ENCODE assay signal across 9 cellular contexts in the genomic region with DNA sequence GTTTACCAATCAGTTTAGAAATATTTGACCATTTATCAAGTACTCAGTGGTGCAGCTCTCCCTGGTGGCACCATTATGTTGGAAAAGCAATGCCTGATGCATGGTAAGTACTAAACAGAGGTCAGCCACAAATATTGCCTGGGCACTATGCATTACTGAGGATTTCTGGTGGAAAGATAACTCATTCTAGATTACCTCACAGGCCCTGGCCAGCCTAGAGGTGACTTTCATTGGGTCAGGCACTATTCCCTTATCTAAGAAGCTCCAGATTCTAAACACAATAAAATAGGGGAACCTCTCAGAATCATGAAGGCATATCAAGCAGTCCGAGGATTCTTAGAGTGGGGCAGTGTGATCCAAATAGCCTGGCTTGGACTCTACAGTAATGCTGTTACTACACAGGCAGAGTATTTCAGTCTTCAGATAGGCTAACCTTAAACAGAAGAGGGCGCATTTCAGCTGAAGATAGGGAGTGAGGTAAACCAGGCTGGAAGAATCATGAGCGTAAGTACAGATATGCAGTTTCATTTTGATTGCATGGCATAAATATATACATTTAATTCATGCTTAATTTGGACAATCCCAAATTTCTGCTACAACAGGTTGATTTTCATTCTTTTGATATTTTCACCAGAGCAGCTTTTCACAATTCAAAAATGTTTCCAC. TPM values are rescaled to one million over a fixed set of nuclear protein-coding genes. Genes with fewer than 3 reads are reported as not detected.
DNase-seq lines count a peak whose midpoint lies in the region; ATAC-seq and TF ChIP-seq lines count a peak whose summit lies in the region.
"Had no signal": no experiment of that assay in that cellular context is flagged by ENCODE, and none has a peak within 500 bp of the region (broad histone marks: within the 10 kb centered on the region; RNA-seq: fewer than 3 reads in every experiment).

No MANE protein-coding gene starts in this region.

- peak; percentile 61 for TF ChIP-seq RAD21 in Ishikawa (IDR thresholded peaks at IDR 0.05; ENCODE audit: low read depth)

- no peak overlapping the region for H3K4me3 Mint-ChIP-seq in GM23338

- H3K9me3 Mint-ChIP-seq in GM23338 = peaks cover 4% of the 10 kb centered on the region; the same call in 2 of the 3 replicates

- no peaks in the 10 kb centered on the region for H3K27me3 Mint-ChIP-seq in GM23338 (ENCODE audit: insufficient read depth, low read depth, poor library complexity)

- no peak overlapping the region for H3K4me2 ChIP-seq in GM23338

- H3K36me3 ChIP-seq in GM23338 (ENCODE audit: insufficient read depth) = no peaks in the 10 kb centered on the region

- no peak for TF ChIP-seq EP300 in Ishikawa (IDR thresholded peaks at IDR 0.05; ENCODE audit: borderline replicate concordance)

- no peaks in the 10 kb centered on the region for H3K79me2 ChIP-seq in GM23338 (replicated peaks; ENCODE audit: insufficient read depth)

- H2AFZ ChIP-seq in GM23338 = no peak overlapping the region

- ATAC-seq in GM23338 = peak; percentile 93

- DNase-seq in NCI-H2081 (lab: John Stamatoyannopoulos, UW) = peak; percentile 13 to 49
- DNase-seq in NCI-H2081 treated with DMSO at 0.1 percent for 48 hours (lab: John Stamatoyannopoulos, UW) = no peak
- peak; percentile 66 for DNase-seq in GM23338 (ENCODE audit: low spot score)
- peak; percentile 48 for DNase-seq in SKM-1 (lab: John Stamatoyannopoulos, UW; ENCODE audit: unreplicated experiment)
- DNase-seq in iPS DF 4.7 (ENCODE audit: extremely low read depth, low spot score) = peak; percentile 16
- DNase-seq in stimulated activated CD4-positive, alpha-beta T cell treated with anti-CD3 and anti-CD28 coated beads, Interleukin-4, amount 100 ng/mL, for 24 hours = no peak
- no peak for DNase-seq in activated CD8-positive, alpha-beta memory T cell treated with anti-CD3 and anti-CD28 coated beads for 24 hours

- H3K4me3 ChIP-seq in GM23338 = no peak overlapping the region

- no peaks in the 10 kb centered on the region for H4K20me1 ChIP-seq in GM23338 (replicated peaks; ENCODE audit: insufficient read depth)

- H3K9me2 ChIP-seq in GM23338 (ENCODE audit: insufficient read depth) = no peaks in the 10 kb centered on the region

- H3K27me3 ChIP-seq in GM23338 (ENCODE audit: insufficient read depth) = no peaks in the 10 kb centered on the region

- peak; percentile 65 to 74 for TF ChIP-seq CTCF in GM23338 (conservative IDR thresholded peaks at IDR 0.05; ENCODE audit: low read depth in 2 of 2)

- H3K4me1 Mint-ChIP-seq in GM23338 = no peaks in the 10 kb centered on the region

- H3K4me1 ChIP-seq in GM23338 (ENCODE audit: insufficient read depth) = no peaks in the 10 kb centered on the region

- no peaks in the 10 kb centered on the region for H3F3A ChIP-seq in GM23338 (replicated peaks; ENCODE audit: low read depth)

- H3K27ac Mint-ChIP-seq in GM23338 = no peak overlapping the region

- no peaks in the 10 kb centered on the region for H3K36me3 Mint-ChIP-seq in GM23338 (ENCODE audit: low read depth)

- H3K27ac ChIP-seq in GM23338 (ENCODE audit: low read depth) = no peak overlapping the region

TF ChIP-seq in GM23338, 12 proteins besides CTCF, POLR2A, EP300 and RAD21 (continues in another document):
- TF ChIP-seq CREB1 (CRISPR knock-in tag; IDR thresholded peaks at IDR 0.05; ENCODE audit: low read depth) (no peak), NANOG (IDR thresholded peaks at IDR 0.05; ENCODE audit: borderline replicate concordance) (no peak), ZNF114 (CRISPR knock-in tag; IDR thresholded peaks at IDR 0.05) (no peak), JUNB (IDR thresholded peaks at IDR 0.05; ENCODE audit: unreplicated experiment) (no peak), EZH2phosphoT487 (IDR thresholded peaks at IDR 0.05; ENCODE audit: unreplicated experiment) (no peak), ZNF331 (CRISPR knock-in tag; IDR thresholded peaks at IDR 0.05; ENCODE audit: low read depth) (no peak), POLR2AphosphoS5 (IDR thresholded peaks at IDR 0.05; ENCODE audit: low read depth) (no peak), EZH2 (IDR thresholded peaks at IDR 0.05; ENCODE audit: low read depth, unreplicated experiment) (no peak)
- TF ChIP-seq, protein P1, sequence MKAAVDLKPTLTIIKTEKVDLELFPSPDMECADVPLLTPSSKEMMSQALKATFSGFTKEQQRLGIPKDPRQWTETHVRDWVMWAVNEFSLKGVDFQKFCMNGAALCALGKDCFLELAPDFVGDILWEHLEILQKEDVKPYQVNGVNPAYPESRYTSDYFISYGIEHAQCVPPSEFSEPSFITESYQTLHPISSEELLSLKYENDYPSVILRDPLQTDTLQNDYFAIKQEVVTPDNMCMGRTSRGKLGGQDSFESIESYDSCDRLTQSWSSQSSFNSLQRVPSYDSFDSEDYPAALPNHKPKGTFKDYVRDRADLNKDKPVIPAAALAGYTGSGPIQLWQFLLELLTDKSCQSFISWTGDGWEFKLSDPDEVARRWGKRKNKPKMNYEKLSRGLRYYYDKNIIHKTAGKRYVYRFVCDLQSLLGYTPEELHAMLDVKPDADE (IDR thresholded peaks at IDR 0.05) = no peak
- TF ChIP-seq, protein P2, sequence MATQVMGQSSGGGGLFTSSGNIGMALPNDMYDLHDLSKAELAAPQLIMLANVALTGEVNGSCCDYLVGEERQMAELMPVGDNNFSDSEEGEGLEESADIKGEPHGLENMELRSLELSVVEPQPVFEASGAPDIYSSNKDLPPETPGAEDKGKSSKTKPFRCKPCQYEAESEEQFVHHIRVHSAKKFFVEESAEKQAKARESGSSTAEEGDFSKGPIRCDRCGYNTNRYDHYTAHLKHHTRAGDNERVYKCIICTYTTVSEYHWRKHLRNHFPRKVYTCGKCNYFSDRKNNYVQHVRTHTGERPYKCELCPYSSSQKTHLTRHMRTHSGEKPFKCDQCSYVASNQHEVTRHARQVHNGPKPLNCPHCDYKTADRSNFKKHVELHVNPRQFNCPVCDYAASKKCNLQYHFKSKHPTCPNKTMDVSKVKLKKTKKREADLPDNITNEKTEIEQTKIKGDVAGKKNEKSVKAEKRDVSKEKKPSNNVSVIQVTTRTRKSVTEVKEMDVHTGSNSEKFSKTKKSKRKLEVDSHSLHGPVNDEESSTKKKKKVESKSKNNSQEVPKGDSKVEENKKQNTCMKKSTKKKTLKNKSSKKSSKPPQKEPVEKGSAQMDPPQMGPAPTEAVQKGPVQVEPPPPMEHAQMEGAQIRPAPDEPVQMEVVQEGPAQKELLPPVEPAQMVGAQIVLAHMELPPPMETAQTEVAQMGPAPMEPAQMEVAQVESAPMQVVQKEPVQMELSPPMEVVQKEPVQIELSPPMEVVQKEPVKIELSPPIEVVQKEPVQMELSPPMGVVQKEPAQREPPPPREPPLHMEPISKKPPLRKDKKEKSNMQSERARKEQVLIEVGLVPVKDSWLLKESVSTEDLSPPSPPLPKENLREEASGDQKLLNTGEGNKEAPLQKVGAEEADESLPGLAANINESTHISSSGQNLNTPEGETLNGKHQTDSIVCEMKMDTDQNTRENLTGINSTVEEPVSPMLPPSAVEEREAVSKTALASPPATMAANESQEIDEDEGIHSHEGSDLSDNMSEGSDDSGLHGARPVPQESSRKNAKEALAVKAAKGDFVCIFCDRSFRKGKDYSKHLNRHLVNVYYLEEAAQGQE (IDR thresholded peaks at IDR 0.05; ENCODE audit: unreplicated experiment) = no peak

TF ChIP-seq in Ishikawa, 13 proteins besides CTCF, POLR2A, EP300 and RAD21:
- TF ChIP-seq EGR1 (IDR thresholded peaks at IDR 0.05) (no peak), YY1 (IDR thresholded peaks at IDR 0.05; ENCODE audit: low read depth) (no peak), TAF1 (IDR thresholded peaks at IDR 0.05; ENCODE audit: low read depth) (no peak), TCF12 (IDR thresholded peaks at IDR 0.05; ENCODE audit: low read depth) (no peak), CREB1 (IDR thresholded peaks at IDR 0.05; ENCODE audit: low read depth) (no peak), TEAD4 (IDR thresholded peaks at IDR 0.05) (no peak), FOXM1 (IDR thresholded peaks at IDR 0.05; ENCODE audit: borderline replicate concordance, low read depth) (no peak), ZBTB7A (IDR thresholded peaks at IDR 0.05; ENCODE audit: low read depth) (no peak), NFIC (IDR thresholded peaks at IDR 0.05) (no peak), CEBPB (IDR thresholded peaks at IDR 0.05) (no peak)
- TF ChIP-seq, protein P3, sequence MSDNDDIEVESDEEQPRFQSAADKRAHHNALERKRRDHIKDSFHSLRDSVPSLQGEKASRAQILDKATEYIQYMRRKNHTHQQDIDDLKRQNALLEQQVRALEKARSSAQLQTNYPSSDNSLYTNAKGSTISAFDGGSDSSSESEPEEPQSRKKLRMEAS (IDR thresholded peaks at IDR 0.05) = no peak
- TF ChIP-seq, protein P4, sequence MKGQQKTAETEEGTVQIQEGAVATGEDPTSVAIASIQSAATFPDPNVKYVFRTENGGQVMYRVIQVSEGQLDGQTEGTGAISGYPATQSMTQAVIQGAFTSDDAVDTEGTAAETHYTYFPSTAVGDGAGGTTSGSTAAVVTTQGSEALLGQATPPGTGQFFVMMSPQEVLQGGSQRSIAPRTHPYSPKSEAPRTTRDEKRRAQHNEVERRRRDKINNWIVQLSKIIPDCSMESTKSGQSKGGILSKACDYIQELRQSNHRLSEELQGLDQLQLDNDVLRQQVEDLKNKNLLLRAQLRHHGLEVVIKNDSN (IDR thresholded peaks at IDR 0.05) = no peak
- TF ChIP-seq, protein P2 (IDR thresholded peaks at IDR 0.05; ENCODE audit: low read depth) = no peak
TF ChIP-seq in Ishikawa: peak in this region for 0.

RNA-seq across cellular contexts. Expression of a gene that starts 12.1 kb away (rescaled TPM):
- 0.45 TPM in 1 of 2 replicates, not detected in the other for total RNA-seq in GM23338 (2014; rRNA removed; shearing (Covaris generic))
- 0.15 TPM in 1 of 2 replicates, not detected in the other for polyA plus RNA-seq in GM23338 (2016; fragmentation: Nextera tagmentation; extraction: Ambion mirVana)
- total RNA-seq: subcutaneous adipose tissue had no signal

Comparison
In these comparisons a context has a peak if more than half of its experiments do, and no peak if none do; other contexts are left out.
1. DNase-seq: peak in NCI-H2081 (2 of 2), GM23338 (single experiment), SKM-1 (single experiment) and iPS DF 4.7 (single experiment); none in NCI-H2081 treated with DMSO at 0.1 percent for 48 hours (single experiment), stimulated activated CD4-positive, alpha-beta T cell treated with anti-CD3 and anti-CD28 coated beads, Interleukin-4, amount 100 ng/mL, for 24 hours (single experiment) and activated CD8-positive, alpha-beta memory T cell treated with anti-CD3 and anti-CD28 coated beads for 24 hours (single experiment).